26 cellular contexts compared by ENCODE assay signal in the genomic region with DNA sequence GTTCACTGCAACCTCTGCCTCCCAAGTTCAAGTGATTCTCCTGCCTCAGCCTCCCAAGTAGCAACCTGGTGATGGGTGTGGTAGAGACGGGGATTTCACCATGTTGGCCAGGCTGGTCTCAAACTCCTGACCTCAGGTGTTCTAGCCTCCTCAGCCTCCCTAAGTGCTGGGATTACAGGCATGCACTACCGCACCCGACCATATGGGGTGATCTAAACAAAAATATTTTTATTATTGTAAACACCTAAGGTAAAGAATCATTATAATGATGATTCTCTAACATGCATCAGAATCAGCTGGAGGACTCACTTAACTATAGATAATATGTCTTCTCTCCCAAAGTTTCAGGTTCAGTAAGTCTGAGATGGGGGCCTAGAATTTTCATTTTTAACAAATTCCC.
"Had no signal": no experiment of that assay in that cellular context is flagged by ENCODE, and none has a peak within 500 bp of the region (broad histone marks: within the 10 kb centered on the region; RNA-seq: fewer than 3 reads in every experiment).

No MANE protein-coding gene starts in this region.

- H3K4me1 Mint-ChIP-seq: central memory CD8-positive, alpha-beta T cell; nephron had no signal

- ATAC-seq: activated CD4-positive, CD25-positive, alpha-beta regulatory T cell treated with anti-CD3 and anti-CD28 coated beads, Interleukin-2, amount 50 U/mL, for 24 hours; gastroesophageal sphincter; heart left ventricle; left lobe of liver; right lobe of liver; stimulated activated naive CD8-positive, alpha-beta T cell treated with anti-CD3 and anti-CD28 coated beads, Interleukin-15, Interleukin-2, amounts not matched to agents 100 U/mL and 50 U/mL, for 24 hours had no signal

- H3K27ac ChIP-seq: gastroesophageal sphincter, heart left ventricle, ovary, right lobe of liver, testis, transverse colon, WERI-Rb-1 had no signal

- H3K9me3 ChIP-seq: ovary, right lobe of liver, testis had no signal

- H3K36me3 ChIP-seq: gastroesophageal sphincter, heart left ventricle, ovary, right lobe of liver, transverse colon, WERI-Rb-1 had no signal

- DNase-seq: activated CD4-positive, alpha-beta T cell treated with anti-CD3 and anti-CD28 coated beads for 48 hours; activated CD4-positive, alpha-beta T cell treated with anti-CD3 and anti-CD28 coated beads, Interleukin-2, amount 50 U/mL, for 48 hours; activated CD8-positive, alpha-beta memory T cell treated with anti-CD3 and anti-CD28 coated beads for 24 hours; activated effector memory CD4-positive, alpha-beta T cell treated with Interleukin-2 at 50 U/mL for 16 hours; activated naive CD4-positive, alpha-beta T cell treated with Interleukin-2 at 50 U/mL for 16 hours; anterior cingulate cortex; dermis blood vessel endothelial cell; effector CD4-positive, alpha-beta T cell; erythroblast; heart left ventricle; ovary; right lobe of liver; stimulated activated CD4-positive, alpha-beta T cell treated with anti-CD3 and anti-CD28 coated beads, Interleukin-2, amount 100 ng/mL, for 48 hours; stimulated activated naive CD8-positive, alpha-beta T cell treated with anti-CD3 and anti-CD28 coated beads, Interleukin-15, Interleukin-2, amounts not matched to agents 100 U/mL and 50 U/mL, for 24 hours; T1000; testis; transverse colon; WERI-Rb-1 had no signal

- H3K4me3 ChIP-seq: gastroesophageal sphincter, heart left ventricle, ovary, right lobe of liver, testis, transverse colon had no signal

- H3K4me3 Mint-ChIP-seq: activated naive CD8-positive, alpha-beta T cell; central memory CD8-positive, alpha-beta T cell; nephron; T-helper 1 cell treated with Interleukin-12 subunit alpha and Interleukin-12 subunit beta and Interleukin-4 antibody, amounts not matched to agents 30 μg/mL and 1 μg/mL, for 36 hours had no signal

- H3K27me3 Mint-ChIP-seq: progenitor cell of endocrine pancreas had no signal

- H3K4me1 ChIP-seq: gastroesophageal sphincter, heart left ventricle, right lobe of liver, testis, transverse colon had no signal

- H3K27ac Mint-ChIP-seq: activated naive CD8-positive, alpha-beta T cell; nephron; progenitor cell of endocrine pancreas; T-helper 1 cell treated with Interleukin-12 subunit alpha and Interleukin-12 subunit beta and Interleukin-4 antibody, amounts not matched to agents 30 μg/mL and 1 μg/mL, for 36 hours had no signal

- H3K36me3 Mint-ChIP-seq: activated naive CD8-positive, alpha-beta T cell had no signal

- H3K27me3 ChIP-seq: gastroesophageal sphincter, heart left ventricle, ovary, right lobe of liver, testis, transverse colon had no signal
